Comparison of ENCODE assay signal across 9 cellular contexts in the genomic region with DNA sequence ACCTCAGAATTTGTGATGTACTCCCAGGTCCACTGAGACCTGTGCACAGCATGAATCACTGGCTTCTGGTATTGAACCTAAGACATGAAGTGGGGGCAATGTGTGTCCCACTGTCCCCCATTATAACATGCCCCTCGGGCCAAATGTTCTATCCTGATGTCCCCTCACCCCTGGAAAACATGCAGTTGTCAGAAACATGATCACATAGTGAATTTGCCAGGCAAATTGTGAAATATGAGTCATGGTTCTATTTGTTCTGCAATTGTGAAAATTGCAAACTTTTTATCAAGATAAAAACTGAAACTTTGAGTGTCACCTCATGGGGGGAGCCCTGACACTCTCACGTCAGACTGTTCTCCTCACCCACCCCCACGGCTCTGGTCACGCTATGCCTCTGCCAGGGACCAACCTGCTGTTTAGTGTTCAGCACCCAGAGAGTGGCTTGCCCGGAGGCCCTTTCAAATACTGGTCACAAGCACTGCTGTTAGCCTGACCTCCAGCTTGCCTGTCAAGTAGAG.
DNase-seq lines count a peak whose midpoint lies in the region; ATAC-seq, FAIRE-seq and TF ChIP-seq lines count a peak whose summit lies in the region.
"Had no signal": no experiment of that assay in that cellular context is flagged by ENCODE, and none has a peak within 500 bp of the region (broad histone marks: within the 10 kb centered on the region; RNA-seq: fewer than 3 reads in every experiment).

No MANE protein-coding gene starts in this region.

- no peak for TF ChIP-seq EP300 in HepG2 (IDR thresholded peaks at IDR 0.05; ENCODE audit: low read depth in 2 of 2, low read length in 2 of 2)
- TF ChIP-seq EP300 in HepG2 (CRISPR knock-in tag; IDR thresholded peaks at IDR 0.05; ENCODE audit: borderline replicate concordance): no peak

- no peak overlapping the region for H2BK20ac ChIP-seq in H9 (ENCODE audit: low read depth, low read length, poor library complexity, severe bottlenecking)

- H3K36me3 ChIP-seq in right lobe of liver (no peaks in the 10 kb centered on the region), HepG2 (replicated peaks in 1 of 2; ENCODE audit: control insufficient read depth in 1 of 2, insufficient read depth in 2 of 2, low read length in 2 of 2) (no peaks in the 10 kb centered on the region), lower lobe of right lung (no peaks in the 10 kb centered on the region), aorta (ENCODE audit: control insufficient read depth in 1 of 2, insufficient read depth in 2 of 2, low read length in 1 of 2) (no peaks in the 10 kb centered on the region)

- H3K27me3 ChIP-seq in right lobe of liver (no peaks in the 10 kb centered on the region), HepG2 (ENCODE audit: control insufficient read depth in 1 of 2, insufficient read depth in 2 of 2, low read length in 2 of 2) (peaks cover 0 to 9% of the 10 kb centered on the region in 2 experiments; a peak in 4 of 5 replicates), lower lobe of right lung (ENCODE audit: low read depth) (no peaks in the 10 kb centered on the region), H9 (ENCODE audit: insufficient read depth, low read length) (no peaks in the 10 kb centered on the region; the same call in 1 of the 2 replicates), aorta (ENCODE audit: control insufficient read depth in 1 of 2, insufficient read depth in 2 of 2, low read length in 1 of 2) (no peaks in the 10 kb centered on the region)

- H2AFZ ChIP-seq in HepG2 (ENCODE audit: low read length): no peak overlapping the region
- H2AFZ ChIP-seq in H9 (ENCODE audit: low read length): no peak overlapping the region

- H3K79me2 ChIP-seq in HepG2 (ENCODE audit: insufficient read depth, low read length) (no peaks in the 10 kb centered on the region), H9 (ENCODE audit: insufficient read depth, low read length) (no peaks in the 10 kb centered on the region)

- no peak overlapping the region for H3K56ac ChIP-seq in H9 (ENCODE audit: insufficient read length, low read depth, low read length)

- no peak overlapping the region for H3K18ac ChIP-seq in H9 (ENCODE audit: insufficient read length, low read depth, low read length)

- H2BK12ac ChIP-seq in H9 (ENCODE audit: insufficient read length, low read depth, low read length): no peak overlapping the region

- no peak overlapping the region for H3K23ac ChIP-seq in H9 (ENCODE audit: insufficient read length, low read depth, low read length)

- TF ChIP-seq RAD21 in HepG2 (CRISPR knock-in tag; IDR thresholded peaks at IDR 0.05): no peak

- no peaks in the 10 kb centered on the region for H3K27me3 Mint-ChIP-seq in H9 (ENCODE audit: low read depth)

- ATAC-seq in right lobe of liver (peak; percentile 11 to 72 (median 32)), HepG2 (no peak; the same call in 2 of the 3 replicates), HG03196 (IDR thresholded peaks at IDR 0.05; ENCODE audit: unreplicated experiment) (peak; percentile 78), lower lobe of right lung (peak; percentile 54 to 59), aorta (ENCODE audit: low FRiP score) (no peak)

- H3K79me1 ChIP-seq in H9 (ENCODE audit: insufficient read depth, low read depth, low read length, poor library complexity, severe bottlenecking): no peaks in the 10 kb centered on the region

- no peak for TF ChIP-seq CTCF in right lobe of liver (IDR thresholded peaks at IDR 0.05)
- TF ChIP-seq CTCF in HepG2 (CRISPR knock-in tag; IDR thresholded peaks at IDR 0.05): no peak
- TF ChIP-seq CTCF in lower lobe of right lung (IDR thresholded peaks at IDR 0.05): no peak
- TF ChIP-seq CTCF in H9 (conservative IDR thresholded peaks at IDR 0.05): no peak

- no peak overlapping the region for H2AK5ac ChIP-seq in H9 (ENCODE audit: insufficient read length, low read length)

- H3K14ac ChIP-seq in H9 (ENCODE audit: insufficient read depth, low read length): no peak overlapping the region; the same call in 1 of the 2 replicates

- H3K27ac ChIP-seq in right lobe of liver (no peak overlapping the region), HepG2 (ENCODE audit: extremely low read length, insufficient read depth, low read length) (no peak overlapping the region), lower lobe of right lung (no peak overlapping the region), H9 (ENCODE audit: insufficient read length, low read depth, low read length) (no peak overlapping the region), aorta (ENCODE audit: low read depth in 1 of 2, low read length in 2 of 2) (no peak overlapping the region)

- no peak overlapping the region for H4K5ac ChIP-seq in H9 (ENCODE audit: insufficient read length, low read depth, low read length)

- POLR2A ChIA-PET in HepG2 (lab: Yijun Ruan, JAX): no interaction called here

- H3K4me2 ChIP-seq in HepG2 (ENCODE audit: low read depth, low read length): no peak overlapping the region
- no peak overlapping the region for H3K4me2 ChIP-seq in H9 (ENCODE audit: insufficient read depth, insufficient read length, low read length)

- peak in 1 of 3 donors; percentile 46 for DNase-seq in right lobe of liver
- no peak for DNase-seq in HepG2 (ENCODE audit: low spot score)
- peak; percentile 75 to 89 for DNase-seq in activated CD4-positive, alpha-beta T cell treated with anti-CD3 and anti-CD28 coated beads, Interleukin-2, amount 50 U/mL, for 24 hours (ENCODE audit: low read depth in 1 of 2, low spot score in 1 of 2)
- peak; percentile 58 for DNase-seq in lower lobe of right lung
- DNase-seq in H9: no peak
- DNase-seq in aorta: no peak
- DNase-seq in SW480 (ENCODE audit: low spot score): no peak

- no peaks in the 10 kb centered on the region for H3K36me3 Mint-ChIP-seq in H9 (ENCODE audit: insufficient read depth in 1 of 3, low read depth in 3 of 3)

- no peak overlapping the region for H2BK5ac ChIP-seq in H9 (ENCODE audit: insufficient read length, low read length)

- no peak overlapping the region for H3K4me3 Mint-ChIP-seq in H9
- H3K4me3 Mint-ChIP-seq: CD4-positive, alpha-beta T cell had no signal

- intact Hi-C loops in right lobe of liver (cut with DNase I): loop anchor here in 1 of 2 donors (10.0 kb wide), 1 partner anchor 1056 kb away; no protein-coding TSS in a partner anchor
- intact Hi-C loops in HepG2 (cut with micrococcal nuclease; ENCODE audit: unreplicated experiment): loop anchor here (5.0 kb wide), 1 partner anchor 288 kb away; no protein-coding TSS in a partner anchor
- intact Hi-C loops in lower lobe of right lung (cut with DNase I): loop anchor here (10.0 kb wide), 1 partner anchor 286 kb away; no protein-coding TSS in a partner anchor
- intact Hi-C loops in aorta (cut with DNase I): loop anchor here in 1 of 2 donors (5.0 kb wide), 1 partner anchor 1053 kb away; no protein-coding TSS in a partner anchor

- H3K4me3 ChIP-seq in right lobe of liver: no peak overlapping the region
- no peak overlapping the region for H3K4me3 ChIP-seq in HepG2 (replicated peaks in 1 of 3; ENCODE audit: insufficient read depth in 1 of 3, low read depth in 2 of 3, low read length in 3 of 3)
- no peak overlapping the region for H3K4me3 ChIP-seq in lower lobe of right lung
- no peak overlapping the region for H3K4me3 ChIP-seq in aorta (ENCODE audit: low read length in 2 of 2)

- H3K23me2 ChIP-seq in H9 (ENCODE audit: insufficient read length, low read depth, low read length, poor library complexity, severe bottlenecking): no peaks in the 10 kb centered on the region

- no peak overlapping the region for H2BK120ac ChIP-seq in H9 (ENCODE audit: low read depth, low read length, poor library complexity, severe bottlenecking)

- no peak overlapping the region for H4K91ac ChIP-seq in H9 (ENCODE audit: insufficient read length, low read depth, low read length)

- H3K9me3 ChIP-seq in right lobe of liver: no peaks in the 10 kb centered on the region
- H3K9me3 ChIP-seq in HepG2 (ENCODE audit: low read length): no peaks in the 10 kb centered on the region
- no peaks in the 10 kb centered on the region for H3K9me3 ChIP-seq in lower lobe of right lung
- H3K9me3 ChIP-seq in H9 (ENCODE audit: control insufficient read depth, low read depth, low read length): no peaks in the 10 kb centered on the region
- no peaks in the 10 kb centered on the region for H3K9me3 ChIP-seq in aorta (ENCODE audit: control insufficient read depth, low read length)

- H4K8ac ChIP-seq in H9 (replicated peaks; ENCODE audit: insufficient read length, low read depth, low read length): no peak overlapping the region

- H3K27ac Mint-ChIP-seq in H9: no peak overlapping the region
- H3K27ac Mint-ChIP-seq: CD4-positive, alpha-beta T cell had no signal

- H3K4ac ChIP-seq in H9 (ENCODE audit: low read depth, low read length): no peak overlapping the region

- TF ChIP-seq POLR2A in right lobe of liver (IDR thresholded peaks at IDR 0.05): no peak
- no peak for TF ChIP-seq POLR2A in HepG2 (IDR thresholded peaks at IDR 0.05; ENCODE audit: insufficient read depth in 1 of 2, low read depth in 2 of 2, low read length in 2 of 2)

- no peak overlapping the region for H3T11ph ChIP-seq in H9 (ENCODE audit: low read length)

- BruUV-seq in HepG2 (replicated peaks; lab: Mats Ljungman, UMichigan): no TSS peak

- H3K9ac ChIP-seq in HepG2 (ENCODE audit: insufficient read depth, low read depth, low read length) (no peak overlapping the region), H9 (ENCODE audit: extremely low read depth, insufficient read length, low read length) (no peak overlapping the region)

- no peak for FAIRE-seq in HepG2 (lab: Jason Lieb, UNC)

- H3K4me1 ChIP-seq in right lobe of liver (no peaks in the 10 kb centered on the region), HepG2 (ENCODE audit: insufficient read depth, low read length) (no peaks in the 10 kb centered on the region), lower lobe of right lung (peaks cover 9% of the 10 kb centered on the region), H9 (ENCODE audit: insufficient read depth, low read length) (no peaks in the 10 kb centered on the region), aorta (ENCODE audit: control insufficient read depth in 1 of 2, insufficient read depth in 2 of 2, low read length in 2 of 2) (no peaks in the 10 kb centered on the region)

- H3K9me3 Mint-ChIP-seq in H9: no peaks in the 10 kb centered on the region
- H3K9me3 Mint-ChIP-seq: CD4-positive, alpha-beta T cell had no signal

- WGBS in right lobe of liver (ENCODE audit: insufficient coverage, low coverage, low lambda C conversion rate, missing lambda C conversion rate): 22% methylated on average over 3 of the region's 5 CpGs
- 5% methylated on average over 5 of the region's 5 CpGs for WGBS in HepG2 (ENCODE audit: low lambda C conversion rate)
- no CpG with 5 or more reads among the region's 5 CpGs for WGBS in H9 (ENCODE audit: extremely low coverage, insufficient read length, low lambda C conversion rate)
- WGBS in aorta, 2 donors: 56 to 59% methylated on average over 5 of the region's 5 CpGs

- in situ Hi-C loops in HepG2 (cut with HindIII; ENCODE audit: extremely low pct_ligation_motif_present, low pct_unique_long_range_greater_than_20kb): loop anchor here (10.0 kb wide), 1 partner anchor 1236 kb away; no protein-coding TSS in a partner anchor

- CTCF ChIA-PET in HepG2 (lab: Yijun Ruan, JAX; ENCODE audit: low intra/inter-chr PET ratio, low total read pairs): no interaction called here

- peaks cover 8% of the 10 kb centered on the region in 2 experiments for H3K4me1 Mint-ChIP-seq in H9

- no peaks in the 10 kb centered on the region for H4K20me1 ChIP-seq in HepG2 (ENCODE audit: insufficient read depth, low read length)
- H4K20me1 ChIP-seq in H9 (ENCODE audit: control insufficient read depth, insufficient read depth, insufficient read length): no peaks in the 10 kb centered on the region

- H2BK15ac ChIP-seq in H9 (ENCODE audit: low read depth, low read length): no peak overlapping the region

Comparison
In these comparisons a context has a peak if more than half of its experiments do, and no peak if none do; other contexts are left out.
1. ATAC-seq: peak in right lobe of liver (4 of 4), HG03196 (single experiment) and lower lobe of right lung (2 of 2); none in HepG2 (single experiment) and aorta (single experiment).
2. DNase-seq: peak in activated CD4-positive, alpha-beta T cell treated with anti-CD3 and anti-CD28 coated beads, Interleukin-2, amount 50 U/mL, for 24 hours (2 of 2) and lower lobe of right lung (single experiment); none in HepG2 (single experiment), H9 (single experiment), aorta (0 of 2) and SW480 (single experiment).